ENCODE assay signal across 2 cellular contexts in genomic region chr19:4639531-4640246, GRCh38.
A peak's percentile ranks its signal among the peaks of the same experiment; 100 is the strongest.
TF ChIP-seq lines count a peak whose summit lies in the region.

No MANE protein-coding gene starts in this region.

TF ChIP-seq in K562, 482 proteins besides CTCF, POLR2A, EP300 and RAD21 (continued from another document and continues in another):
- TF ChIP-seq, protein P1, sequence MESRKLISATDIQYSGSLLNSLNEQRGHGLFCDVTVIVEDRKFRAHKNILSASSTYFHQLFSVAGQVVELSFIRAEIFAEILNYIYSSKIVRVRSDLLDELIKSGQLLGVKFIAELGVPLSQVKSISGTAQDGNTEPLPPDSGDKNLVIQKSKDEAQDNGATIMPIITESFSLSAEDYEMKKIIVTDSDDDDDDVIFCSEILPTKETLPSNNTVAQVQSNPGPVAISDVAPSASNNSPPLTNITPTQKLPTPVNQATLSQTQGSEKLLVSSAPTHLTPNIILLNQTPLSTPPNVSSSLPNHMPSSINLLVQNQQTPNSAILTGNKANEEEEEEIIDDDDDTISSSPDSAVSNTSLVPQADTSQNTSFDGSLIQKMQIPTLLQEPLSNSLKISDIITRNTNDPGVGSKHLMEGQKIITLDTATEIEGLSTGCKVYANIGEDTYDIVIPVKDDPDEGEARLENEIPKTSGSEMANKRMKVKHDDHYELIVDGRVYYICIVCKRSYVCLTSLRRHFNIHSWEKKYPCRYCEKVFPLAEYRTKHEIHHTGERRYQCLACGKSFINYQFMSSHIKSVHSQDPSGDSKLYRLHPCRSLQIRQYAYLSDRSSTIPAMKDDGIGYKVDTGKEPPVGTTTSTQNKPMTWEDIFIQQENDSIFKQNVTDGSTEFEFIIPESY (CRISPR knock-in tag; IDR thresholded peaks at IDR 0.05): 0 out of 2 replicates have a peak, but pooled peaks have one; percentile 39
- TF ChIP-seq, protein P2, sequence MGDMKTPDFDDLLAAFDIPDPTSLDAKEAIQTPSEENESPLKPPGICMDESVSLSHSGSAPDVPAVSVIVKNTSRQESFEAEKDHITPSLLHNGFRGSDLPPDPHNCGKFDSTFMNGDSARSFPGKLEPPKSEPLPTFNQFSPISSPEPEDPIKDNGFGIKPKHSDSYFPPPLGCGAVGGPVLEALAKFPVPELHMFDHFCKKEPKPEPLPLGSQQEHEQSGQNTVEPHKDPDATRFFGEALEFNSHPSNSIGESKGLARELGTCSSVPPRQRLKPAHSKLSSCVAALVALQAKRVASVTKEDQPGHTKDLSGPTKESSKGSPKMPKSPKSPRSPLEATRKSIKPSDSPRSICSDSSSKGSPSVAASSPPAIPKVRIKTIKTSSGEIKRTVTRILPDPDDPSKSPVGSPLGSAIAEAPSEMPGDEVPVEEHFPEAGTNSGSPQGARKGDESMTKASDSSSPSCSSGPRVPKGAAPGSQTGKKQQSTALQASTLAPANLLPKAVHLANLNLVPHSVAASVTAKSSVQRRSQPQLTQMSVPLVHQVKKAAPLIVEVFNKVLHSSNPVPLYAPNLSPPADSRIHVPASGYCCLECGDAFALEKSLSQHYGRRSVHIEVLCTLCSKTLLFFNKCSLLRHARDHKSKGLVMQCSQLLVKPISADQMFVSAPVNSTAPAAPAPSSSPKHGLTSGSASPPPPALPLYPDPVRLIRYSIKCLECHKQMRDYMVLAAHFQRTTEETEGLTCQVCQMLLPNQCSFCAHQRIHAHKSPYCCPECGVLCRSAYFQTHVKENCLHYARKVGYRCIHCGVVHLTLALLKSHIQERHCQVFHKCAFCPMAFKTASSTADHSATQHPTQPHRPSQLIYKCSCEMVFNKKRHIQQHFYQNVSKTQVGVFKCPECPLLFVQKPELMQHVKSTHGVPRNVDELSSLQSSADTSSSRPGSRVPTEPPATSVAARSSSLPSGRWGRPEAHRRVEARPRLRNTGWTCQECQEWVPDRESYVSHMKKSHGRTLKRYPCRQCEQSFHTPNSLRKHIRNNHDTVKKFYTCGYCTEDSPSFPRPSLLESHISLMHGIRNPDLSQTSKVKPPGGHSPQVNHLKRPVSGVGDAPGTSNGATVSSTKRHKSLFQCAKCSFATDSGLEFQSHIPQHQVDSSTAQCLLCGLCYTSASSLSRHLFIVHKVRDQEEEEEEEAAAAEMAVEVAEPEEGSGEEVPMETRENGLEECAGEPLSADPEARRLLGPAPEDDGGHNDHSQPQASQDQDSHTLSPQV (IDR thresholded peaks at IDR 0.05): no peak
- no peak for TF ChIP-seq NCOA1 (IDR thresholded peaks at IDR 0.05; ENCODE audit: low read depth)
- TF ChIP-seq ARHGAP35 (IDR thresholded peaks at IDR 0.05; ENCODE audit: partially characterized antibody): no peak
- TF ChIP-seq MCM7 (IDR thresholded peaks at IDR 0.05): no peak
- TF ChIP-seq ZSCAN32 (CRISPR knock-in tag; IDR thresholded peaks at IDR 0.05): no peak
- TF ChIP-seq ZBTB34 (CRISPR knock-in tag; IDR thresholded peaks at IDR 0.05): no peak
- peak; percentile 27; the same call in 1 of the 2 replicates for TF ChIP-seq RB1 (IDR thresholded peaks at IDR 0.05; ENCODE audit: low read depth)
- no peak for TF ChIP-seq POLR2H (tag; IDR thresholded peaks at IDR 0.05; ENCODE audit: low read depth)
- TF ChIP-seq, protein P3, sequence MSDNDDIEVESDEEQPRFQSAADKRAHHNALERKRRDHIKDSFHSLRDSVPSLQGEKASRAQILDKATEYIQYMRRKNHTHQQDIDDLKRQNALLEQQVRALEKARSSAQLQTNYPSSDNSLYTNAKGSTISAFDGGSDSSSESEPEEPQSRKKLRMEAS (CRISPR knock-in tag; IDR thresholded peaks at IDR 0.05): peak; percentile 58; the same call in 1 of the 2 replicates
- peak; percentile 67 for TF ChIP-seq RBM25 (IDR thresholded peaks at IDR 0.05; ENCODE audit: low read depth, low read length, severe bottlenecking)
- no peak for TF ChIP-seq MEF2D (tag; conservative IDR thresholded peaks at IDR 0.05; ENCODE audit: low read depth)
- no peak for TF ChIP-seq RFX5 (IDR thresholded peaks at IDR 0.05; ENCODE audit: low read depth, low read length)
- TF ChIP-seq, protein P4, sequence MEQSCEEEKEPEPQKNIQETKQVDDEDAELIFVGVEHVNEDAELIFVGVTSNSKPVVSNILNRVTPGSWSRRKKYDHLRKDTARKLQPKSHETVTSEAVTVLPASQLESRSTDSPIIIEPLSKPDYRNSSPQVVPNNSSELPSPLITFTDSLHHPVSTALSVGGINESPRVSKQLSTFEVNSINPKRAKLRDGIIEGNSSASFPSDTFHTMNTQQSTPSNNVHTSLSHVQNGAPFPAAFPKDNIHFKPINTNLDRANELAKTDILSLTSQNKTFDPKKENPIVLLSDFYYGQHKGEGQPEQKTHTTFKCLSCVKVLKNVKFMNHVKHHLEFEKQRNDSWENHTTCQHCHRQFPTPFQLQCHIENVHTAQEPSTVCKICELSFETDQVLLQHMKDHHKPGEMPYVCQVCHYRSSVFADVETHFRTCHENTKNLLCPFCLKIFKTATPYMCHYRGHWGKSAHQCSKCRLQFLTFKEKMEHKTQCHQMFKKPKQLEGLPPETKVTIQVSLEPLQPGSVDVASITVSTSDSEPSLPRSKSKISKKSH (CRISPR knock-in tag; IDR thresholded peaks at IDR 0.05): no peak
- TF ChIP-seq SRSF3 (IDR thresholded peaks at IDR 0.05; ENCODE audit: insufficient read depth, low read length): no peak
- TF ChIP-seq KLF1 (tag; IDR thresholded peaks at IDR 0.05): no peak
- TF ChIP-seq ZNF280A (IDR thresholded peaks at IDR 0.05; ENCODE audit: low read depth, partially characterized antibody): no peak
- no peak for TF ChIP-seq TCFL5 (CRISPR knock-in tag; conservative IDR thresholded peaks at IDR 0.05)

TF ChIP-seq in HepG2, 621 proteins besides CTCF, POLR2A, EP300 and RAD21 (continued from another document and continues in another):
- TF ChIP-seq ZNF18 (CRISPR knock-in tag; IDR thresholded peaks at IDR 0.05; ENCODE audit: insufficient replicate concordance) (peak; percentile 46), HNF4G (IDR thresholded peaks at IDR 0.05; ENCODE audit: borderline replicate concordance, low read depth, low read length) (peak; percentile 85), HNF4G (CRISPR knock-in tag; IDR thresholded peaks at IDR 0.05; ENCODE audit: borderline replicate concordance, low read depth) (peak; percentile 92), ZNF354B (CRISPR knock-in tag; IDR thresholded peaks at IDR 0.05) (no peak), ZNF263 (CRISPR knock-in tag; IDR thresholded peaks at IDR 0.05) (0 out of 2 replicates have a peak, but pooled peaks have one; percentile 24), SAFB2 (CRISPR knock-in tag; IDR thresholded peaks at IDR 0.05; ENCODE audit: borderline replicate concordance, low read depth) (no peak), RELA (CRISPR knock-in tag; IDR thresholded peaks at IDR 0.05) (no peak), ZBTB43 (CRISPR knock-in tag; conservative IDR thresholded peaks at IDR 0.05) (0 out of 2 replicates have a peak, but pooled peaks have one; percentile 16), ZNF160 (CRISPR knock-in tag; IDR thresholded peaks at IDR 0.05) (no peak), KLF16 (CRISPR knock-in tag; IDR thresholded peaks at IDR 0.05) (0 out of 4 replicates have a peak, but pooled peaks of 1 of the 2 experiments have one; percentile 37), CHCHD3 (CRISPR knock-in tag; IDR thresholded peaks at IDR 0.05) (0 out of 2 replicates have a peak, but pooled peaks have one; percentile 56), ISL2 (CRISPR knock-in tag; IDR thresholded peaks at IDR 0.05) (0 out of 2 replicates have a peak, but pooled peaks have one; percentile 21), ZNF33A (CRISPR knock-in tag; IDR thresholded peaks at IDR 0.05; ENCODE audit: borderline replicate concordance) (no peak), ZNF101 (CRISPR knock-in tag; IDR thresholded peaks at IDR 0.05; ENCODE audit: borderline replicate concordance, low read depth) (no peak), RBM39 (IDR thresholded peaks at IDR 0.05; ENCODE audit: low read depth, low read length, poor library complexity, severe bottlenecking) (peak; percentile 41), ZNF547 (CRISPR knock-in tag; IDR thresholded peaks at IDR 0.05) (0 out of 2 replicates have a peak, but pooled peaks have one; percentile 57), ZSCAN21 (CRISPR knock-in tag; IDR thresholded peaks at IDR 0.05; ENCODE audit: borderline replicate concordance) (peak; percentile 31; the same call in 1 of the 2 replicates)
- TF ChIP-seq, protein P5, sequence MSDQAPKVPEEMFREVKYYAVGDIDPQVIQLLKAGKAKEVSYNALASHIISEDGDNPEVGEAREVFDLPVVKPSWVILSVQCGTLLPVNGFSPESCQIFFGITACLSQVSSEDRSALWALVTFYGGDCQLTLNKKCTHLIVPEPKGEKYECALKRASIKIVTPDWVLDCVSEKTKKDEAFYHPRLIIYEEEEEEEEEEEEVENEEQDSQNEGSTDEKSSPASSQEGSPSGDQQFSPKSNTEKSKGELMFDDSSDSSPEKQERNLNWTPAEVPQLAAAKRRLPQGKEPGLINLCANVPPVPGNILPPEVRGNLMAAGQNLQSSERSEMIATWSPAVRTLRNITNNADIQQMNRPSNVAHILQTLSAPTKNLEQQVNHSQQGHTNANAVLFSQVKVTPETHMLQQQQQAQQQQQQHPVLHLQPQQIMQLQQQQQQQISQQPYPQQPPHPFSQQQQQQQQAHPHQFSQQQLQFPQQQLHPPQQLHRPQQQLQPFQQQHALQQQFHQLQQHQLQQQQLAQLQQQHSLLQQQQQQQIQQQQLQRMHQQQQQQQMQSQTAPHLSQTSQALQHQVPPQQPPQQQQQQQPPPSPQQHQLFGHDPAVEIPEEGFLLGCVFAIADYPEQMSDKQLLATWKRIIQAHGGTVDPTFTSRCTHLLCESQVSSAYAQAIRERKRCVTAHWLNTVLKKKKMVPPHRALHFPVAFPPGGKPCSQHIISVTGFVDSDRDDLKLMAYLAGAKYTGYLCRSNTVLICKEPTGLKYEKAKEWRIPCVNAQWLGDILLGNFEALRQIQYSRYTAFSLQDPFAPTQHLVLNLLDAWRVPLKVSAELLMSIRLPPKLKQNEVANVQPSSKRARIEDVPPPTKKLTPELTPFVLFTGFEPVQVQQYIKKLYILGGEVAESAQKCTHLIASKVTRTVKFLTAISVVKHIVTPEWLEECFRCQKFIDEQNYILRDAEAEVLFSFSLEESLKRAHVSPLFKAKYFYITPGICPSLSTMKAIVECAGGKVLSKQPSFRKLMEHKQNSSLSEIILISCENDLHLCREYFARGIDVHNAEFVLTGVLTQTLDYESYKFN (CRISPR knock-in tag; conservative IDR thresholded peaks at IDR 0.05): peak; percentile 39; the same call in 1 of the 2 replicates
- TF ChIP-seq, protein P6, sequence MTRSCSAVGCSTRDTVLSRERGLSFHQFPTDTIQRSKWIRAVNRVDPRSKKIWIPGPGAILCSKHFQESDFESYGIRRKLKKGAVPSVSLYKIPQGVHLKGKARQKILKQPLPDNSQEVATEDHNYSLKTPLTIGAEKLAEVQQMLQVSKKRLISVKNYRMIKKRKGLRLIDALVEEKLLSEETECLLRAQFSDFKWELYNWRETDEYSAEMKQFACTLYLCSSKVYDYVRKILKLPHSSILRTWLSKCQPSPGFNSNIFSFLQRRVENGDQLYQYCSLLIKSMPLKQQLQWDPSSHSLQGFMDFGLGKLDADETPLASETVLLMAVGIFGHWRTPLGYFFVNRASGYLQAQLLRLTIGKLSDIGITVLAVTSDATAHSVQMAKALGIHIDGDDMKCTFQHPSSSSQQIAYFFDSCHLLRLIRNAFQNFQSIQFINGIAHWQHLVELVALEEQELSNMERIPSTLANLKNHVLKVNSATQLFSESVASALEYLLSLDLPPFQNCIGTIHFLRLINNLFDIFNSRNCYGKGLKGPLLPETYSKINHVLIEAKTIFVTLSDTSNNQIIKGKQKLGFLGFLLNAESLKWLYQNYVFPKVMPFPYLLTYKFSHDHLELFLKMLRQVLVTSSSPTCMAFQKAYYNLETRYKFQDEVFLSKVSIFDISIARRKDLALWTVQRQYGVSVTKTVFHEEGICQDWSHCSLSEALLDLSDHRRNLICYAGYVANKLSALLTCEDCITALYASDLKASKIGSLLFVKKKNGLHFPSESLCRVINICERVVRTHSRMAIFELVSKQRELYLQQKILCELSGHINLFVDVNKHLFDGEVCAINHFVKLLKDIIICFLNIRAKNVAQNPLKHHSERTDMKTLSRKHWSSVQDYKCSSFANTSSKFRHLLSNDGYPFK (CRISPR knock-in tag; IDR thresholded peaks at IDR 0.05; ENCODE audit: borderline replicate concordance): 0 out of 2 replicates have a peak, but pooled peaks have one; percentile 20
- TF ChIP-seq, protein P7, sequence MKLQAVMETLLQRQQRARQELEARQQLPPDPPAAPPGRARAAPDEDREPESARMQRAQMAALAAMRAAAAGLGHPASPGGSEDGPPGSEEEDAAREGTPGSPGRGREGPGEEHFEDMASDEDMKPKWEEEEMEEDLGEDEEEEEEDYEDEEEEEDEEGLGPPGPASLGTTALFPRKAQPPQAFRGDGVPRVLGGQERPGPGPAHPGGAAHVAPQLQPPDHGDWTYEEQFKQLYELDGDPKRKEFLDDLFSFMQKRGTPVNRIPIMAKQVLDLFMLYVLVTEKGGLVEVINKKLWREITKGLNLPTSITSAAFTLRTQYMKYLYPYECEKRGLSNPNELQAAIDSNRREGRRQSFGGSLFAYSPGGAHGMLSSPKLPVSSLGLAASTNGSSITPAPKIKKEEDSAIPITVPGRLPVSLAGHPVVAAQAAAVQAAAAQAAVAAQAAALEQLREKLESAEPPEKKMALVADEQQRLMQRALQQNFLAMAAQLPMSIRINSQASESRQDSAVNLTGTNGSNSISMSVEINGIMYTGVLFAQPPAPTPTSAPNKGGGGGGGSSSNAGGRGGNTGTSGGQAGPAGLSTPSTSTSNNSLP (IDR thresholded peaks at IDR 0.05; ENCODE audit: low read depth, low read length): no peak
